In genomic region chr19:38700350-38700932, GRCh38 we compare ENCODE assay signal across 11 cellular contexts. TPM values are rescaled to one million over a fixed set of nuclear protein-coding genes. Genes with fewer than 3 reads are reported as not detected.
DNase-seq lines count a peak whose midpoint lies in the region; ATAC-seq, FAIRE-seq and TF ChIP-seq lines count a peak whose summit lies in the region.
"Had no signal": no experiment of that assay in that cellular context is flagged by ENCODE, and none has a peak within 500 bp of the region (broad histone marks: within the 10 kb centered on the region; RNA-seq: fewer than 3 reads in every experiment).

No MANE protein-coding gene starts in this region.

- no peak overlapping the region for H2AK5ac ChIP-seq in H1 (ENCODE audit: low read depth, low read length)

- H2BK15ac ChIP-seq in H1 (ENCODE audit: low read length), result no peak overlapping the region

- no peaks in the 10 kb centered on the region for H3K23me2 ChIP-seq in H1 (ENCODE audit: low read depth, low read length)

- no peak overlapping the region for H4K8ac ChIP-seq in H1 (ENCODE audit: extremely low read depth, insufficient read depth, low read length)

- no peak for FAIRE-seq in H1 (lab: Jason Lieb, UNC)
- FAIRE-seq: H54 had no signal

- H3K56ac ChIP-seq in H1 (replicated peaks; ENCODE audit: insufficient read length, low read depth, low read length), result no peak overlapping the region

- no peak for ATAC-seq in activated CD8-positive, alpha-beta T cell treated with anti-CD3 and anti-CD28 coated beads, Interleukin-2, amount 10 ng/mL, durations not matched to agents 7 days and 5 days
- no peak for ATAC-seq in activated CD8-positive, alpha-beta T cell treated with anti-CD3 and anti-CD28 coated beads for 36 hours
- ATAC-seq in GM21576 (IDR thresholded peaks at IDR 0.05; ENCODE audit: unreplicated experiment) (no peak), HG03280 (IDR thresholded peaks at IDR 0.05; ENCODE audit: unreplicated experiment) (no peak)

- peaks cover 0 to 43% of the 10 kb centered on the region in 2 experiments; a peak in 2 of 4 replicates for H3K79me2 ChIP-seq in H1 (ENCODE audit: control insufficient read depth in 1 of 2, insufficient read depth in 2 of 2, low read length in 2 of 2)

- no peak for DNase-seq in activated CD8-positive, alpha-beta T cell treated with anti-CD3 and anti-CD28 coated beads, Interleukin-2, amount 10 ng/mL, durations not matched to agents 7 days and 5 days
- no peak for DNase-seq in activated CD8-positive, alpha-beta T cell treated with anti-CD3 and anti-CD28 coated beads for 36 hours
- DNase-seq in H1 (ENCODE audit: low read depth in 1 of 2, low spot score in 2 of 2), result no peak
- no peak for DNase-seq in nephron progenitor cell
- no peak for DNase-seq in type B pancreatic cell (ENCODE audit: extremely low spot score, unreplicated experiment)
- no peak for DNase-seq in NAMALWA (ENCODE audit: low spot score)
- DNase-seq: ACHN, DMS153 had no signal

- H2BK5ac ChIP-seq in H1 (ENCODE audit: low read depth, low read length), result 0 out of 2 replicates have a peak overlapping the region, but pooled peaks have one; percentile 10

- H3K27ac Mint-ChIP-seq in activated CD8-positive, alpha-beta T cell treated with anti-CD3 and anti-CD28 coated beads, Interleukin-2, amount 10 ng/mL, durations not matched to agents 7 days and 5 days, result peak overlapping the region; percentile 46
- no peak overlapping the region for H3K27ac Mint-ChIP-seq in activated CD8-positive, alpha-beta T cell treated with anti-CD3 and anti-CD28 coated beads for 36 hours
- H3K27ac Mint-ChIP-seq in nephron progenitor cell, result peak overlapping the region; percentile 94
- H3K27ac Mint-ChIP-seq in type B pancreatic cell, result peak overlapping the region; percentile 74

- WGBS in H1 (ENCODE audit: extremely low coverage in 1 of 2, insufficient coverage in 1 of 2, insufficient read length in 1 of 2, insufficient replicate concordance in 2 of 2, low coverage in 1 of 2, low lambda C conversion rate in 2 of 2, missing lambda C conversion rate in 1 of 2), 2 experiments, result 93% methylated on average over 18 of the region's 22 CpGs; no CpG with 5 or more reads in 1 of the 2 experiments

- H3K27me3 Mint-ChIP-seq in activated CD8-positive, alpha-beta T cell treated with anti-CD3 and anti-CD28 coated beads, Interleukin-2, amount 10 ng/mL, durations not matched to agents 7 days and 5 days (ENCODE audit: low read depth), result no peaks in the 10 kb centered on the region
- H3K27me3 Mint-ChIP-seq in activated CD8-positive, alpha-beta T cell treated with anti-CD3 and anti-CD28 coated beads for 36 hours, result no peaks in the 10 kb centered on the region
- no peaks in the 10 kb centered on the region for H3K27me3 Mint-ChIP-seq in nephron progenitor cell (ENCODE audit: low read depth, poor library complexity)
- H3K27me3 Mint-ChIP-seq in type B pancreatic cell, result no peaks in the 10 kb centered on the region

- CTCF ChIA-PET in activated CD8-positive, alpha-beta T cell treated with anti-CD3 and anti-CD28 coated beads, Interleukin-2, amount 10 ng/mL, durations not matched to agents 7 days and 5 days (lab: Charles Lee), result interaction anchor here (1.0 kb wide), 1 partner anchor 230 kb away, joined by 3 read pairs; the partner anchor contains the start of genes MRPS12 and SARS2
- CTCF ChIA-PET in activated CD8-positive, alpha-beta T cell treated with anti-CD3 and anti-CD28 coated beads for 36 hours (lab: Charles Lee), result interaction anchor here (1.4 kb wide), 1 partner anchor 64 kb away, joined by 3 read pairs; no protein-coding TSS in a partner anchor
- CTCF ChIA-PET in H1 (lab: Charles Lee; ENCODE audit: partially characterized antibody), result interaction anchor here (0.8 to 6.2 kb wide), 8 partner anchors 10 to 69 kb away, joined by 3 to 39 read pairs (median 6); no protein-coding TSS in a partner anchor

- no peak overlapping the region for H2AFZ ChIP-seq in H1 (ENCODE audit: low read length)

- H2BK20ac ChIP-seq in H1 (ENCODE audit: low read length), result no peak overlapping the region

- peaks cover 30% of the 10 kb centered on the region for H3K79me1 ChIP-seq in H1 (ENCODE audit: low read depth, low read length)

- H3K4me2 ChIP-seq in H1 (ENCODE audit: insufficient read depth in 1 of 2, low read depth in 2 of 2, low read length in 2 of 2), result no peak overlapping the region

- H3K4me3 ChIP-seq in H1 (ENCODE audit: extremely low read depth in 1 of 4, insufficient read depth in 2 of 4, low read depth in 3 of 4, low read length in 4 of 4), result no peak overlapping the region

- peaks cover 36% of the 10 kb centered on the region for H3K36me3 Mint-ChIP-seq in activated CD8-positive, alpha-beta T cell treated with anti-CD3 and anti-CD28 coated beads, Interleukin-2, amount 10 ng/mL, durations not matched to agents 7 days and 5 days (ENCODE audit: low read depth)
- H3K36me3 Mint-ChIP-seq in activated CD8-positive, alpha-beta T cell treated with anti-CD3 and anti-CD28 coated beads for 36 hours (ENCODE audit: low read depth), result peaks cover 2% of the 10 kb centered on the region
- peaks cover 16% of the 10 kb centered on the region for H3K36me3 Mint-ChIP-seq in nephron progenitor cell (ENCODE audit: low read depth)
- peaks cover 7% of the 10 kb centered on the region for H3K36me3 Mint-ChIP-seq in type B pancreatic cell

- H3K23ac ChIP-seq in H1 (ENCODE audit: insufficient read length), result no peak overlapping the region

- no peak overlapping the region for H3K9ac ChIP-seq in H1 (replicated peaks in 1 of 4; ENCODE audit: extremely low read depth in 1 of 4, low read depth in 3 of 4, low read length in 3 of 4)

- H3K4me1 Mint-ChIP-seq in activated CD8-positive, alpha-beta T cell treated with anti-CD3 and anti-CD28 coated beads, Interleukin-2, amount 10 ng/mL, durations not matched to agents 7 days and 5 days (ENCODE audit: low read depth), result peaks cover 31% of the 10 kb centered on the region
- H3K4me1 Mint-ChIP-seq in activated CD8-positive, alpha-beta T cell treated with anti-CD3 and anti-CD28 coated beads for 36 hours (ENCODE audit: low read depth), result peaks cover 18% of the 10 kb centered on the region
- H3K4me1 Mint-ChIP-seq in nephron progenitor cell (peaks cover 68% of the 10 kb centered on the region), type B pancreatic cell (ENCODE audit: unreplicated experiment) (peaks cover 25% of the 10 kb centered on the region)

- H2BK12ac ChIP-seq in H1 (ENCODE audit: low read depth, low read length), result no peak overlapping the region

- H4K20me1 ChIP-seq in H1 (replicated peaks in 1 of 2; ENCODE audit: control insufficient read depth in 1 of 2, insufficient read depth in 2 of 2, low read length in 2 of 2), result peaks cover 20 to 29% of the 10 kb centered on the region in 2 experiments

- no peak overlapping the region for H3K14ac ChIP-seq in H1 (ENCODE audit: insufficient read length)

- no peak overlapping the region for H3K27ac ChIP-seq in H1 (ENCODE audit: low read depth, low read length)

- H3K4me1 ChIP-seq in H1 (replicated peaks in 1 of 4; ENCODE audit: control insufficient read depth in 3 of 4, insufficient read depth in 4 of 4, low read length in 3 of 4), result peaks cover 0 to 16% (median 9%) of the 10 kb centered on the region in 4 experiments; a peak in 5 of 7 replicates

- TF ChIP-seq RAD21 in H1 (IDR thresholded peaks at IDR 0.05 in 1 of 2, conservative IDR thresholded peaks at IDR 0.05 in 1 of 2; ENCODE audit: low read depth in 2 of 2, low read length in 2 of 2), result no peak

- H3K27me3 ChIP-seq in H1 (replicated peaks in 1 of 4; ENCODE audit: control insufficient read depth in 3 of 4, extremely low read depth in 1 of 4, insufficient read depth in 3 of 4, low read length in 3 of 4), result no peaks in the 10 kb centered on the region; a peak in 1 of 7 replicates

- intact Hi-C loops in activated CD8-positive, alpha-beta T cell treated with anti-CD3 and anti-CD28 coated beads for 36 hours (cut with micrococcal nuclease), result no loop called here

- TF ChIP-seq CTCF in activated CD8-positive, alpha-beta T cell treated with anti-CD3 and anti-CD28 coated beads for 36 hours (IDR thresholded peaks at IDR 0.05), result no peak
- no peak for TF ChIP-seq CTCF in H1 (IDR thresholded peaks at IDR 0.05; ENCODE audit: control extremely low read depth in 1 of 3, insufficient read depth in 1 of 3, low read depth in 1 of 3, low read length in 3 of 3)
- TF ChIP-seq CTCF in nephron progenitor cell (IDR thresholded peaks at IDR 0.05), result no peak
- no peak for TF ChIP-seq CTCF in type B pancreatic cell (conservative IDR thresholded peaks at IDR 0.05)

- H4K5ac ChIP-seq in H1 (ENCODE audit: insufficient read length, low read depth, low read length), result no peak overlapping the region

- no peaks in the 10 kb centered on the region for H3K9me3 ChIP-seq in H1 (ENCODE audit: insufficient read depth in 2 of 2, low read depth in 1 of 2, low read length in 1 of 2)

- H3K18ac ChIP-seq in H1 (ENCODE audit: extremely low read depth, low read length), result no peak overlapping the region

- H2BK120ac ChIP-seq in H1 (replicated peaks; ENCODE audit: low read depth, low read length), result no peak overlapping the region

- POLR2A ChIA-PET in activated CD8-positive, alpha-beta T cell treated with anti-CD3 and anti-CD28 coated beads, Interleukin-2, amount 10 ng/mL, durations not matched to agents 7 days and 5 days (lab: Charles Lee), result interaction anchor here (1.0 kb wide), 1 partner anchor 30 kb away, joined by 3 read pairs; no protein-coding TSS in a partner anchor
- POLR2A ChIA-PET in activated CD8-positive, alpha-beta T cell treated with anti-CD3 and anti-CD28 coated beads for 36 hours (lab: Charles Lee), result no interaction called here
- POLR2A ChIA-PET in H1 (lab: Charles Lee; ENCODE audit: partially characterized antibody), result interaction anchor here (0.7 to 3.5 kb wide), 9 partner anchors 10 to 52 kb away, joined by 3 to 15 read pairs (median 6); partner anchors contain the start of gene ACTN4

- no peak overlapping the region for H4K91ac ChIP-seq in H1 (replicated peaks; ENCODE audit: insufficient read length, low read length)

- TF ChIP-seq EP300 in H1 (IDR thresholded peaks at IDR 0.05; ENCODE audit: borderline replicate concordance in 1 of 2, low read depth in 2 of 2, low read length in 2 of 2), result no peak

- no peak overlapping the region for H3K4me3 Mint-ChIP-seq in activated CD8-positive, alpha-beta T cell treated with anti-CD3 and anti-CD28 coated beads, Interleukin-2, amount 10 ng/mL, durations not matched to agents 7 days and 5 days
- H3K4me3 Mint-ChIP-seq in activated CD8-positive, alpha-beta T cell treated with anti-CD3 and anti-CD28 coated beads for 36 hours, result no peak overlapping the region
- H3K4me3 Mint-ChIP-seq in nephron progenitor cell (no peak overlapping the region), type B pancreatic cell (peak overlapping the region; percentile 58)

- H3K4ac ChIP-seq in H1 (replicated peaks; ENCODE audit: insufficient read length, low read depth, low read length), result no peak overlapping the region

- no peaks in the 10 kb centered on the region for H3K9me3 Mint-ChIP-seq in activated CD8-positive, alpha-beta T cell treated with anti-CD3 and anti-CD28 coated beads, Interleukin-2, amount 10 ng/mL, durations not matched to agents 7 days and 5 days (ENCODE audit: insufficient read depth)
- H3K9me3 Mint-ChIP-seq in activated CD8-positive, alpha-beta T cell treated with anti-CD3 and anti-CD28 coated beads for 36 hours, result no peaks in the 10 kb centered on the region
- H3K9me3 Mint-ChIP-seq in nephron progenitor cell (no peaks in the 10 kb centered on the region), type B pancreatic cell (no peaks in the 10 kb centered on the region)

- TF ChIP-seq POLR2A in H1 (IDR thresholded peaks at IDR 0.05; ENCODE audit: control extremely low read depth in 1 of 2, low read depth in 2 of 2, low read length in 2 of 2), result no peak

- peaks cover 19 to 45% (median 26%) of the 10 kb centered on the region in 4 experiments for H3K36me3 ChIP-seq in H1 (ENCODE audit: control insufficient read depth in 2 of 4, insufficient read depth in 4 of 4, low read length in 3 of 4)

RNA-seq across cellular contexts. Expression of gene CAPN12, which starts 43.8 kb away (rescaled TPM):
- 10 to 100 TPM; 12.2 to 16.2 TPM for total RNA-seq in activated CD8-positive, alpha-beta T cell treated with anti-CD3 and anti-CD28 coated beads, Interleukin-2, amount 10 ng/mL, durations not matched to agents 7 days and 5 days
- 10 to 100 TPM; 19.6 to 22.7 TPM for total RNA-seq in activated CD8-positive, alpha-beta T cell treated with anti-CD3 and anti-CD28 coated beads for 36 hours
- 7.9 and 8.8 TPM in 2 replicates for total RNA-seq in H1 (2021; fragmentation: NEBNext Ultra II Directional; extraction: Animal tissue kit (Norgen Biotek cat#: 25700))
- 20.0 and 25.9 TPM in 2 replicates for polyA plus RNA-seq in H1 (2011; rRNA removed)
- 16.5 TPM for polyA plus RNA-seq in H1 (2011; cell fraction: cytosol; rRNA removed)
- 58.9 TPM for polyA plus RNA-seq in H1 (2011; cell fraction: nucleus; rRNA removed)
- polyA plus RNA-seq in H1 (2012, experiment 1 of 2), result 4.8 to 13.3 TPM (median 8.3 TPM) in 4 replicates
- polyA plus RNA-seq in H1 (2012, experiment 2 of 2), result 4.3 TPM
- 13.2 TPM for polyA plus RNA-seq in H1 (2013, experiment 1 of 2)
- 11.1 TPM for polyA plus RNA-seq in H1 (2013, experiment 2 of 2)
- 3.7 and 5.0 TPM in 2 replicates for polyA minus RNA-seq in H1 (2011; rRNA and poly(A)+ RNA removed)
- 6.4 TPM for polyA minus RNA-seq in H1 (2011; cell fraction: cytosol; rRNA and poly(A)+ RNA removed)
- 10.9 TPM for polyA minus RNA-seq in H1 (2011; cell fraction: nucleus; rRNA and poly(A)+ RNA removed)
- 3.0 and 4.5 TPM in 2 replicates for total RNA-seq in type B pancreatic cell (ENCODE audit: low replicate concordance)

RNA-seq across cellular contexts. Expression of gene ACTN4, which starts 53.0 kb away (rescaled TPM):
- total RNA-seq in activated CD8-positive, alpha-beta T cell treated with anti-CD3 and anti-CD28 coated beads, Interleukin-2, amount 10 ng/mL, durations not matched to agents 7 days and 5 days, result 100 to 1,000 TPM; 357 to 373 TPM
- 100 to 1,000 TPM; 183 to 189 TPM for total RNA-seq in activated CD8-positive, alpha-beta T cell treated with anti-CD3 and anti-CD28 coated beads for 36 hours
- total RNA-seq in H1 (2021; fragmentation: NEBNext Ultra II Directional; extraction: Animal tissue kit (Norgen Biotek cat#: 25700)), result 520 and 530 TPM in 2 replicates
- polyA plus RNA-seq in H1 (2011; rRNA removed), result 211 and 281 TPM in 2 replicates
- polyA plus RNA-seq in H1 (2011; cell fraction: cytosol; rRNA removed), result 223 TPM
- 1,059 TPM for polyA plus RNA-seq in H1 (2011; cell fraction: nucleus; rRNA removed)
- polyA plus RNA-seq in H1 (2012, experiment 1 of 2), result 374 to 504 TPM (median 451 TPM) in 4 replicates
- 171 TPM for polyA plus RNA-seq in H1 (2012, experiment 2 of 2)
- polyA plus RNA-seq in H1 (2013, experiment 1 of 2), result 279 TPM
- 254 TPM for polyA plus RNA-seq in H1 (2013, experiment 2 of 2)
- polyA minus RNA-seq in H1 (2011; rRNA and poly(A)+ RNA removed), result 190 and 202 TPM in 2 replicates
- 103 TPM for polyA minus RNA-seq in H1 (2011; cell fraction: cytosol; rRNA and poly(A)+ RNA removed)
- polyA minus RNA-seq in H1 (2011; cell fraction: nucleus; rRNA and poly(A)+ RNA removed), result 171 TPM
- 475 and 776 TPM in 2 replicates for total RNA-seq in type B pancreatic cell (ENCODE audit: low replicate concordance)
